Comparison of ENCODE assay signal across 8 cellular contexts in the genomic region with DNA sequence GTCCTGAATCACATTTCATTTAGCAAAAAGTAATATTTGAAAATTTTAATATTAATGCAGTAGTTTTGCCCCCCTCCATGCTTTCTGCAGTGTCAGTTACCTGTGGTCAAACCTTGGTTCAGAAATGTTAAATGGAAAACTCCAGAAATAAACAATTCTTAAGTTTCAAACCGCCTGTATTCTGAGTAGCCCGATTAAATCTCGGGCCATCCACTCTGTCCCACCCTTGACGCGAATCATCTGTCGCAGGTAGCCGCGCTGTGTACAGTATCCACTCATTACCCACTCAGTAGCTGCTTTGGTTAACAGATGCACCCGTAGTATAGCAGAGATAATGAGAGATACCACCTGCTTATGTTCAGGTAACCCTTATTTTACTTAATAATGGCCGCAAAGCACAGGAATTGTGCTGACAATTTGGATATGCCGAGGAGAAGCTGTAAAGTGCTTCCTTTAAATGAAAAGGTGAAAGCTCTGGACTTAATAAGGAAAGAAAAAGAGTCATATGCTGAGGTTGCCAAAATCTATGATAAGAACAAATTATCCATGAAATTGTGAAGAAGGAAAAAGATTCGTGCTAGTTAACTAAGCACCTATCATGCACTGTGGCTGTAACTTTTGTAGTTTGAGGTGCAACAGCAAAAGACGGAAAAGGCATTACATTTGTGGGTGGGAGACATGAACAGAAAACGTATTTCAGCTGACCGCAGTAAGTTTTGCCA. TPM values are rescaled to one million over a fixed set of nuclear protein-coding genes. Genes with fewer than 3 reads are reported as not detected.
A peak's percentile ranks its signal among the peaks of the same experiment; 100 is the strongest.
DNase-seq lines count a peak whose midpoint lies in the region; ATAC-seq and TF ChIP-seq lines count a peak whose summit lies in the region.

No MANE protein-coding gene starts in this region.

- H3K9me3 Mint-ChIP-seq in T-helper 2 cell treated with Interferon-gamma antibody and Interleukin-4, amounts not matched to agents 5 μg/mL and 100 μg/mL, for 36 hours = no peaks in the 10 kb centered on the region
- peaks cover 2% of the 10 kb centered on the region for H3K9me3 Mint-ChIP-seq in glutamatergic neuron (ENCODE audit: unreplicated experiment)
- H3K9me3 Mint-ChIP-seq in stimulated activated naive CD8-positive, alpha-beta T cell treated with anti-CD3 and anti-CD28 coated beads, Interleukin-15, amount 100 ng/mL, for 72 hours = peaks cover 0 to 5% of the 10 kb centered on the region in 2 donors

- peaks cover 6% of the 10 kb centered on the region for H3K36me3 Mint-ChIP-seq in T-helper 2 cell treated with Interferon-gamma antibody and Interleukin-4, amounts not matched to agents 5 μg/mL and 100 μg/mL, for 36 hours (ENCODE audit: low read depth)
- H3K36me3 Mint-ChIP-seq in glutamatergic neuron (ENCODE audit: unreplicated experiment) = no peaks in the 10 kb centered on the region

- no peak for TF ChIP-seq CTCF in glutamatergic neuron (IDR thresholded peaks at IDR 0.05; ENCODE audit: partially characterized antibody, unreplicated experiment)

- peak overlapping the region; percentile 79 for H3K4me3 Mint-ChIP-seq in T-helper 2 cell treated with Interferon-gamma antibody and Interleukin-4, amounts not matched to agents 5 μg/mL and 100 μg/mL, for 36 hours
- H3K4me3 Mint-ChIP-seq in glutamatergic neuron (ENCODE audit: unreplicated experiment) = peak overlapping the region; percentile 99
- peak overlapping the region; percentile 90 to 96 for H3K4me3 Mint-ChIP-seq in stimulated activated naive CD8-positive, alpha-beta T cell treated with anti-CD3 and anti-CD28 coated beads, Interleukin-15, amount 100 ng/mL, for 72 hours

- DNase-seq in NCI-H2227 (lab: John Stamatoyannopoulos, UW; ENCODE audit: unreplicated experiment) (peak; percentile 45), NCI-H2227 treated with DMSO at 0.1 percent for 48 hours (lab: John Stamatoyannopoulos, UW) (no peak), glutamatergic neuron (no peak), posterior vena cava (ENCODE audit: low spot score) (no peak)
- no peak for DNase-seq in T-helper 2 cell treated with Interferon-gamma antibody and Interleukin-4, amounts not matched to agents 5 μg/mL and 100 μg/mL, for 36 hours (ENCODE audit: low spot score)
- DNase-seq in stimulated activated naive CD8-positive, alpha-beta T cell treated with anti-CD3 and anti-CD28 coated beads, Interleukin-15, amount 100 ng/mL, for 72 hours = no peak
- DNase-seq in activated CD8-positive, alpha-beta memory T cell treated with anti-CD3 and anti-CD28 coated beads, Interleukin-2, amount 50 U/mL, for 4 hours = no peak

- no peak for ATAC-seq in stimulated activated naive CD8-positive, alpha-beta T cell treated with anti-CD3 and anti-CD28 coated beads, Interleukin-15, amount 100 ng/mL, for 72 hours
- ATAC-seq in GM18861 (IDR thresholded peaks at IDR 0.05; ENCODE audit: unreplicated experiment) = no peak

- intact Hi-C loops in posterior vena cava (cut with DNase I) = no loop called here

- H3K27me3 Mint-ChIP-seq in T-helper 2 cell treated with Interferon-gamma antibody and Interleukin-4, amounts not matched to agents 5 μg/mL and 100 μg/mL, for 36 hours (ENCODE audit: low read depth) = peaks cover 18% of the 10 kb centered on the region
- H3K27me3 Mint-ChIP-seq in glutamatergic neuron (ENCODE audit: unreplicated experiment) = peaks cover 3% of the 10 kb centered on the region
- peaks cover 14% of the 10 kb centered on the region for H3K27me3 Mint-ChIP-seq in stimulated activated naive CD8-positive, alpha-beta T cell treated with anti-CD3 and anti-CD28 coated beads, Interleukin-15, amount 100 ng/mL, for 72 hours

- peaks cover 36% of the 10 kb centered on the region for H3K4me1 Mint-ChIP-seq in T-helper 2 cell treated with Interferon-gamma antibody and Interleukin-4, amounts not matched to agents 5 μg/mL and 100 μg/mL, for 36 hours (ENCODE audit: low read depth)
- peaks cover 15% of the 10 kb centered on the region for H3K4me1 Mint-ChIP-seq in glutamatergic neuron (ENCODE audit: low read depth, unreplicated experiment)
- H3K4me1 Mint-ChIP-seq in stimulated activated naive CD8-positive, alpha-beta T cell treated with anti-CD3 and anti-CD28 coated beads, Interleukin-15, amount 100 ng/mL, for 72 hours = peaks cover 47% of the 10 kb centered on the region

- peak overlapping the region; percentile 95 for H3K27ac Mint-ChIP-seq in T-helper 2 cell treated with Interferon-gamma antibody and Interleukin-4, amounts not matched to agents 5 μg/mL and 100 μg/mL, for 36 hours
- H3K27ac Mint-ChIP-seq in glutamatergic neuron (ENCODE audit: unreplicated experiment) = peak overlapping the region; percentile 99
- H3K27ac Mint-ChIP-seq in stimulated activated naive CD8-positive, alpha-beta T cell treated with anti-CD3 and anti-CD28 coated beads, Interleukin-15, amount 100 ng/mL, for 72 hours = peak overlapping the region; percentile 100

RNA-seq across cellular contexts. Expression of a gene that starts 0.9 kb away (rescaled TPM):
- total RNA-seq in glutamatergic neuron (ENCODE audit: unreplicated experiment) (8.8 TPM), posterior vena cava (1 to 10 TPM; 8.0 to 8.4 TPM)
